9 cellular contexts compared by ENCODE assay signal in the genomic region with DNA sequence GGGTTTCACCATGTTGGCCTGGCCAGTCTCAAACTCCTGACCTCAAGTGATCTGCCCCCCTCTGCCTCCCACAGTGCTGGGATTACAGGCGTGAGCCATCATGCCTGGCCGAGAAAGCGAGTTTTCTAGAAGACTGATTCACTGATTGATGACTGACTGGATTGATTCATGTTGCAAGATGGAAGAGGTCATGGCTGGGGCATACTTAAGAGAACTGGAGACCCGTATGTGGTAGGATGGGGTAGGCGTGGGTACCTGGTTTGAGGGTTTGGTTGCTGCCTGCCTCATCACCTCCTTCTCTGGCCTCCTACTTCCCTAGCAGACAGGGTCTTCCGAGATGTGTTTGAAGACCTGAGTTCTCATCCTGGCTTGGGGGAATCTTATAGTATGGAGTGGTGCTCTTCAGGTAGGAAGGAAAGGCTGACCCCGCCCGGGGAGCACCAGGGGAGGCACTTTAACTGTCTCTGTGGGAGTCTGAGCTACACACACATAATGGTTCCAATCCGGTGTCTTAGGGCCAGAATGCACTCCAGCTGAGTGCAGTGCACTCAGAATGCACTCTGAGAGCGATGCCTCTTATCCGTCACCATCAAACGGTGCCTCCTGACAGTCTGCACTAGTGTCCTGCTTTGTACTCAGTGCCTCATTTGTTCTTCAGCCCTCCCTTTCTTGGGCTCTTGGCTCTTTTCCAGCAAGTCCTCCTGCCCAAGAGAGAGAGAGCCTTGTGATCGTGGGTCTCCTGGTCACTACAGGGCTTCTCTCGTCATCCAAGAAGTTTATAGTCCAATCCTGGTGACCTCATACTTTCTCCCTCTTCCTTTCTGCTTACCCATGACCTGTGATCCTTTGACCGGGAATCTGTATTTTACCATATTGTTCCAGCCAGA. TPM values are rescaled to one million over a fixed set of nuclear protein-coding genes. Genes with fewer than 3 reads are reported as not detected.
DNase-seq lines count a peak whose midpoint lies in the region; ATAC-seq and TF ChIP-seq lines count a peak whose summit lies in the region.
"Had no signal": no experiment of that assay in that cellular context is flagged by ENCODE, and none has a peak within 500 bp of the region (broad histone marks: within the 10 kb centered on the region; RNA-seq: fewer than 3 reads in every experiment).

No MANE protein-coding gene starts in this region.

- H3K27me3 Mint-ChIP-seq in Caco-2 (ENCODE audit: insufficient read depth, unreplicated experiment) (no peaks in the 10 kb centered on the region), osteocyte (ENCODE audit: unreplicated experiment) (no peaks in the 10 kb centered on the region)

- ATAC-seq in RWPE2 (ENCODE audit: low read depth) (no peak), esophagus mucosa (peak; percentile 19), HG03432 (IDR thresholded peaks at IDR 0.05; ENCODE audit: unreplicated experiment) (no peak)

- H3K27ac Mint-ChIP-seq in Caco-2 (ENCODE audit: unreplicated experiment): peak overlapping the region; percentile 72
- peak overlapping the region; percentile 27 for H3K27ac Mint-ChIP-seq in osteocyte (ENCODE audit: unreplicated experiment)

- TF ChIP-seq CTCF in Caco-2 (IDR thresholded peaks at IDR 0.05; ENCODE audit: insufficient read depth in 1 of 2, low read depth in 1 of 2, low read length in 1 of 2, severe bottlenecking in 1 of 2, unreplicated experiment in 1 of 2): no peak
- no peak for TF ChIP-seq CTCF in RWPE2 (IDR thresholded peaks at IDR 0.05; ENCODE audit: poor library complexity, severe bottlenecking)
- no peak for TF ChIP-seq CTCF in osteocyte (IDR thresholded peaks at IDR 0.05)
- no peak for TF ChIP-seq CTCF in GM13976 (IDR thresholded peaks at IDR 0.05; ENCODE audit: borderline replicate concordance, control extremely low read depth, extremely low read depth, insufficient read depth, missing control alignments)

- H3K4me3 ChIP-seq in Caco-2 (ENCODE audit: low read depth, low read length): no peak overlapping the region
- no peak overlapping the region for H3K4me3 ChIP-seq in RWPE2 (ENCODE audit: severe bottlenecking)

- peak overlapping the region; percentile 93 for H3K27ac ChIP-seq in RWPE2 (ENCODE audit: poor library complexity, severe bottlenecking)

- H3K9me3 ChIP-seq in Caco-2 (no peaks in the 10 kb centered on the region), RWPE2 (ENCODE audit: severe bottlenecking) (no peaks in the 10 kb centered on the region)

- intact Hi-C loops in Caco-2 (cut with micrococcal nuclease; ENCODE audit: unreplicated experiment): loop anchor here (2.0 kb wide), 1 partner anchor 17 kb away; no protein-coding TSS in a partner anchor

- no peak overlapping the region for H3K4me3 Mint-ChIP-seq in Caco-2 (ENCODE audit: unreplicated experiment)
- H3K4me3 Mint-ChIP-seq in osteocyte (ENCODE audit: unreplicated experiment): no peak overlapping the region

- H3K36me3 ChIP-seq in Caco-2 (ENCODE audit: control insufficient read depth, insufficient read depth, low read length) (peaks cover 5% of the 10 kb centered on the region), RWPE2 (ENCODE audit: low read depth) (peaks cover 48% of the 10 kb centered on the region)

- no peaks in the 10 kb centered on the region for H3K27me3 ChIP-seq in Caco-2 (replicated peaks; ENCODE audit: control insufficient read depth, insufficient read depth, low read length)
- no peaks in the 10 kb centered on the region for H3K27me3 ChIP-seq in RWPE2 (ENCODE audit: insufficient read depth, poor library complexity, severe bottlenecking)

- H3K4me1 Mint-ChIP-seq in Caco-2 (ENCODE audit: low read depth, unreplicated experiment) (peaks cover 41% of the 10 kb centered on the region), osteocyte (ENCODE audit: unreplicated experiment) (peaks cover 74% of the 10 kb centered on the region)

- CTCF ChIA-PET in Caco-2 (lab: Charles Lee): no interaction called here

- DNase-seq in Caco-2 (no peak), RWPE2 (ENCODE audit: low spot score) (peak; percentile 44), osteocyte (ENCODE audit: extremely low spot score, unreplicated experiment) (no peak), COLO829 (ENCODE audit: low spot score) (no peak), NCI-H1105 (lab: John Stamatoyannopoulos, UW) (no peak), GM13976 (ENCODE audit: low spot score) (no peak)
- DNase-seq: NCI-H748 treated with DMSO at 0.1 percent for 48 hours had no signal

- BruUV-seq in Caco-2 (replicated peaks; lab: Mats Ljungman, UMichigan): no TSS peak

- in situ Hi-C loops in GM13976 (cut with MboI; ENCODE audit: low sequenced_read_pairs, unreplicated experiment): no loop called here

- H3K4me1 ChIP-seq in Caco-2: peaks cover 75% of the 10 kb centered on the region
- peaks cover 81% of the 10 kb centered on the region for H3K4me1 ChIP-seq in RWPE2 (ENCODE audit: insufficient read depth, poor library complexity, severe bottlenecking)

- H3K9me3 Mint-ChIP-seq in Caco-2 (ENCODE audit: unreplicated experiment) (no peaks in the 10 kb centered on the region), osteocyte (ENCODE audit: unreplicated experiment) (no peaks in the 10 kb centered on the region)

- H3K36me3 Mint-ChIP-seq in Caco-2 (ENCODE audit: insufficient read depth, unreplicated experiment) (peaks cover 56% of the 10 kb centered on the region), osteocyte (ENCODE audit: unreplicated experiment) (peaks cover 10% of the 10 kb centered on the region)

- POLR2A ChIA-PET in Caco-2 (lab: Charles Lee): interaction anchor here (1.0 kb wide), 1 partner anchor 17 kb away, joined by 4 read pairs; no protein-coding TSS in a partner anchor

RNA-seq across cellular contexts. Expression of a gene that starts 19.7 kb away (rescaled TPM):
- total RNA-seq in Caco-2 (2022): 85.9 and 90.8 TPM in 2 replicates
- 62.9 TPM for total RNA-seq in esophagus mucosa
- total RNA-seq in osteocyte: 96.3 and 98.3 TPM in 2 replicates
